In the genomic region with DNA sequence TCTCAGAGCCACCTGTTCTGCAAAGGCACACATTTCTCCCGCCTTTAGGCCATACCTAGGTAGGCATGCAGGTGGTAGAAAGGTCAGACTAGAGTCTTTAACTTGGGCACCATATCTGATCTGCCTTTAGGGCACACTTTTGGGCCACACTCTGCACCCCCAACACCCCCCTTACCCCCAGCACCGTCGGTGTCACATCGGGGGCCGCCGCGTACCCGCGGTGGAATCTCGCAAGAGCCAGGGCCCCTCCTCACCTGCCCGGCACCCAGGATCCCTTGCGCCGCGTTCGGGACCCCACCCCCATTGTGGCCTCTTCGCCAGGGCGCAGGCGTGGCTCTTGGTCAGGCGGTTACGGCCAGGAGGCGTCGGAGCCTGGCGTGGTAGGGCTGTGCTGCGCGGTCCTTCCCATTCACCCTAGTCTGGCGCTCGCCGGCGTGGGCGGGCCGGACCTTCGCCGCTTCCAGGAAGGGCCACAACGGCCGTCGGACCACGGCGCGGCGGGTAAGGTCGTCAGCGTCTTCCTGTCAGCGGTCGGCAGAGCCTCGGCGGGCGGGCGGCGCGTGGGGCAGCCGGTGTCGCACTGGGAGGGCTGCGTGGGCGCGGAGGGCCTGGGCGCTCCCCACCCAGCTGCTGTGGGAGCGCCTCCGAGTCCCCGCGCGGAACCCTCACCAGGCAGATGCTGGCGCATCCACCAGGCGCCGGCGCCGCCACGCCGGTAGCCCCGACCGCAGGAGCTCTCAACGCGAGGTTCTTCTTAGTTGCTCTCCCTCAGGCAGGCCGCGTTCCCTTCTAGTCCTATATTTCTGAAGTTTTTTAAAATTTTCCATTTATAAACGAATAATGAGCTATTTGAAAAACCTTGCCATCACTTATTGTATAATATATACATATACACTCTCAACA, we compare ENCODE assay signal across 8 cellular contexts. TPM values are rescaled to one million over a fixed set of nuclear protein-coding genes. Genes with fewer than 3 reads are reported as not detected.
DNase-seq lines count a peak whose midpoint lies in the region; ATAC-seq, FAIRE-seq and TF ChIP-seq lines count a peak whose summit lies in the region.

A gene (plus strand): TSS at position 341 of the 903 bp plus-strand sequence. CDS start 23,028 bp downstream, outside the sequence.

- in situ Hi-C loops in gastrocnemius medialis (cut with MboI; ENCODE audit: low sequenced_read_pairs in 4 of 4) = loop anchor here in 2 of 4 donors (5.0 to 10.0 kb wide), 2 partner anchors 415 to 417 kb away; no protein-coding TSS in a partner anchor

- H3K36me3 ChIP-seq in body of pancreas (replicated peaks in 1 of 2; ENCODE audit: insufficient read depth in 1 of 2, low read depth in 2 of 2) (no peaks in the 10 kb centered on the region), iPS-18a (ENCODE audit: control insufficient read depth, low read depth, low read length) (no peaks in the 10 kb centered on the region), gastrocnemius medialis (no peaks in the 10 kb centered on the region)

- 0 out of 2 replicates have a peak, but pooled peaks have one; percentile 6 for TF ChIP-seq CTCF in 22Rv1 (IDR thresholded peaks at IDR 0.05)
- peak in 3 of 7 experiments; percentile 12 to 19 (median 19) for TF ChIP-seq CTCF in body of pancreas (IDR thresholded peaks at IDR 0.05)
- no peak for TF ChIP-seq CTCF in gastrocnemius medialis (IDR thresholded peaks at IDR 0.05 in 4 of 5, conservative IDR thresholded peaks at IDR 0.05 in 1 of 5)

- peaks cover 10% of the 10 kb centered on the region for H3K4me1 ChIP-seq in body of pancreas
- no peaks in the 10 kb centered on the region for H3K4me1 ChIP-seq in iPS-18a (ENCODE audit: control insufficient read depth, low read depth, low read length)
- H3K4me1 ChIP-seq in gastrocnemius medialis = no peaks in the 10 kb centered on the region

- peak within 1 kb of the TSS; percentile 89 for H3K27ac ChIP-seq in 22Rv1
- H3K27ac ChIP-seq in body of pancreas = peak within 1 kb of the TSS; percentile 75 to 89 (median 83)
- H3K27ac ChIP-seq in iPS-18a (ENCODE audit: low read length) = no peak within 1 kb of the TSS
- H3K27ac ChIP-seq in gastrocnemius medialis = no peak within 1 kb of the TSS

- H3K27me3 ChIP-seq in body of pancreas (no peaks in the 10 kb centered on the region), iPS-18a (ENCODE audit: control insufficient read depth, insufficient read depth, low read length) (no peaks in the 10 kb centered on the region), gastrocnemius medialis (peaks cover 16 to 48% (median 19%) of the 10 kb centered on the region in 3 donors)

- 1% methylated on average over 21 to 61 of the region's 75 CpGs for WGBS in body of pancreas, 2 donors

- ATAC-seq in body of pancreas (peak; percentile 99), gastrocnemius medialis (no peak), HG03025 (IDR thresholded peaks at IDR 0.05; ENCODE audit: low FRiP score, unreplicated experiment) (no peak)

- H3K9me3 ChIP-seq in body of pancreas (peaks cover 0 to 15% (median 0%) of the 10 kb centered on the region in 3 donors), iPS-18a (ENCODE audit: control insufficient read depth, low read depth, low read length) (peaks cover 15% of the 10 kb centered on the region), gastrocnemius medialis (peaks cover 0 to 15% (median 8%) of the 10 kb centered on the region in 3 donors)

- TF ChIP-seq POLR2A in body of pancreas (IDR thresholded peaks at IDR 0.05) = peak; percentile 93 to 95 (median 93)
- TF ChIP-seq POLR2A in gastrocnemius medialis (IDR thresholded peaks at IDR 0.05) = no peak

- peak; percentile 72 for FAIRE-seq in HTR-8/SVneo (lab: Jason Lieb, UNC)

- peak within 1 kb of the TSS; percentile 60 for H3K4me3 ChIP-seq in GM08714 (ENCODE audit: low read length)
- peak within 1 kb of the TSS; percentile 39 to 46 for H3K4me3 ChIP-seq in body of pancreas
- H3K4me3 ChIP-seq in iPS-18a (ENCODE audit: low read length) = peak within 1 kb of the TSS; percentile 68
- H3K4me3 ChIP-seq in gastrocnemius medialis = peak within 1 kb of the TSS; percentile 24 to 37 (median 33)

- peak within 1 kb of the TSS; percentile 57 for H3K9ac ChIP-seq in iPS-18a (ENCODE audit: low read length)

- intact Hi-C loops in body of pancreas (cut with DNase I) (no loop called here), gastrocnemius medialis (cut with DNase I; ENCODE audit: low total_unique reads) (no loop called here)

- peak; percentile 73 for DNase-seq in HTR-8/SVneo (ENCODE audit: insufficient read length, low spot score)
- peak; percentile 32 for DNase-seq in OCI-M2 (lab: John Stamatoyannopoulos, UW; ENCODE audit: unreplicated experiment)
- peak; percentile 89 to 91 (median 91) for DNase-seq in body of pancreas
- no peak for DNase-seq in gastrocnemius medialis

RNA-seq across cellular contexts. Expression of the gene that starts here (rescaled TPM):
- 10 to 100 TPM; 16.9 to 33.3 TPM for total RNA-seq in body of pancreas
- total RNA-seq in gastrocnemius medialis = under 1 TPM in 2 of 4 donors, not detected in 2; 0.15 to 0.55 TPM

Comparison
In these comparisons a context has a peak if more than half of its experiments do, and no peak if none do; other contexts are left out.
1. RNA of the gene that starts here (total RNA-seq): 16.9 to 33.3 TPM in body of pancreas; 0.15 to 0.55 TPM in gastrocnemius medialis; every median in the first group is over 10 times any median in the second.
2. H3K27ac ChIP-seq: peak in 22Rv1 (single experiment) and body of pancreas (4 of 4); none in iPS-18a (single experiment) and gastrocnemius medialis (0 of 4).
3. DNase-seq: peak in HTR-8/SVneo (single experiment), OCI-M2 (single experiment) and body of pancreas (4 of 4); none in gastrocnemius medialis (0 of 2).
4. POLR2A ChIP-seq: peak in body of pancreas (3 of 3); none in gastrocnemius medialis (0 of 2).
5. Peak in every context shown above with its lines, with median percentiles within 50 percentile points of each other: H3K4me3 ChIP-seq.